ENCODE assay signal across 19 cellular contexts in genomic region chr9:95498641-95499040, GRCh38. TPM values are rescaled to one million over a fixed set of nuclear protein-coding genes. Genes with fewer than 3 reads are reported as not detected.
DNase-seq lines count a peak whose midpoint lies in the region; ATAC-seq and TF ChIP-seq lines count a peak whose summit lies in the region.
"Had no signal": no experiment of that assay in that cellular context is flagged by ENCODE, and none has a peak within 500 bp of the region (broad histone marks: within the 10 kb centered on the region; RNA-seq: fewer than 3 reads in every experiment).

No MANE protein-coding gene starts in this region.

- H3K4me2 ChIP-seq in neural progenitor cell (peak overlapping the region; percentile 80), smooth muscle cell (no peak overlapping the region)
- H3K4me2 ChIP-seq: SK-N-SH had no signal

- ATAC-seq in HG03521 (IDR thresholded peaks at IDR 0.05; ENCODE audit: unreplicated experiment): no peak
- no peak for ATAC-seq in omental fat pad (ENCODE audit: low FRiP score)
- ATAC-seq: K562 had no signal

- 38% methylated on average over 4 of the region's 4 CpGs for WGBS in urinary bladder
- WGBS in smooth muscle cell (ENCODE audit: low lambda C conversion rate): 95% methylated on average over 4 of the region's 4 CpGs

- H3K27ac Mint-ChIP-seq in neural progenitor cell: no peak overlapping the region
- H3K27ac Mint-ChIP-seq: CD14-positive monocyte had no signal

- peaks cover 98% of the 10 kb centered on the region for H4K20me1 ChIP-seq in neural progenitor cell (ENCODE audit: low read depth)
- peaks cover 99% of the 10 kb centered on the region for H4K20me1 ChIP-seq in smooth muscle cell (ENCODE audit: low read depth)

- H3K9me3 ChIP-seq in SJSA1 (replicated peaks) (no peaks in the 10 kb centered on the region), neural progenitor cell (ENCODE audit: low read depth) (no peaks in the 10 kb centered on the region), smooth muscle cell (replicated peaks; ENCODE audit: low read depth) (no peaks in the 10 kb centered on the region)
- H3K9me3 ChIP-seq: SK-N-SH had no signal

- TF ChIP-seq CTCF in neural progenitor cell (IDR thresholded peaks at IDR 0.05) (no peak), omental fat pad (IDR thresholded peaks at IDR 0.05) (no peak), smooth muscle cell (IDR thresholded peaks at IDR 0.05; ENCODE audit: borderline replicate concordance, insufficient read depth, poor library complexity, severe bottlenecking) (no peak)

- H3K27ac ChIP-seq in SJSA1 (peak overlapping the region; percentile 72), neural progenitor cell (no peak overlapping the region), urinary bladder (ENCODE audit: low read depth) (peak overlapping the region; percentile 45), smooth muscle cell (ENCODE audit: low read depth) (no peak overlapping the region)

- peaks cover 17% of the 10 kb centered on the region for H3K36me3 Mint-ChIP-seq in neural progenitor cell
- H3K36me3 Mint-ChIP-seq: CD14-positive monocyte had no signal

- H3K36me3 ChIP-seq in SJSA1: peaks cover 85% of the 10 kb centered on the region
- no peaks in the 10 kb centered on the region for H3K36me3 ChIP-seq in neural progenitor cell
- H3K36me3 ChIP-seq in urinary bladder (ENCODE audit: insufficient read depth): peaks cover 3% of the 10 kb centered on the region
- no peaks in the 10 kb centered on the region for H3K36me3 ChIP-seq in smooth muscle cell (ENCODE audit: low read depth)

- no peak overlapping the region for H2AFZ ChIP-seq in neural progenitor cell (replicated peaks)
- no peak overlapping the region for H2AFZ ChIP-seq in smooth muscle cell (ENCODE audit: low read depth)

- H3K9me3 Mint-ChIP-seq in neural progenitor cell: no peaks in the 10 kb centered on the region

- H3K27me3 ChIP-seq in SJSA1 (replicated peaks): no peaks in the 10 kb centered on the region
- no peaks in the 10 kb centered on the region for H3K27me3 ChIP-seq in neural progenitor cell
- H3K27me3 ChIP-seq in smooth muscle cell (ENCODE audit: low read depth): no peaks in the 10 kb centered on the region

- H3K27me3 Mint-ChIP-seq in neural progenitor cell (ENCODE audit: insufficient read depth, low read depth): peaks cover 4% of the 10 kb centered on the region

- H3K4me3 Mint-ChIP-seq in neural progenitor cell: no peak overlapping the region

- H3K79me2 ChIP-seq in neural progenitor cell (ENCODE audit: low read depth) (peaks cover 90% of the 10 kb centered on the region), smooth muscle cell (ENCODE audit: low read depth) (peaks cover 61% of the 10 kb centered on the region)

- peaks cover 84% of the 10 kb centered on the region for H3K4me1 Mint-ChIP-seq in neural progenitor cell

- H3K4me3 ChIP-seq in SJSA1 (no peak overlapping the region), neural progenitor cell (no peak overlapping the region), urinary bladder (ENCODE audit: low read depth, low read length) (no peak overlapping the region), smooth muscle cell (no peak overlapping the region)
- H3K4me3 ChIP-seq: K562 had no signal

- H3F3A ChIP-seq in neural progenitor cell (ENCODE audit: low read depth) (peaks cover 41% of the 10 kb centered on the region), smooth muscle cell (ENCODE audit: low read depth) (no peaks in the 10 kb centered on the region)

- no peak overlapping the region for H3K9ac ChIP-seq in neural progenitor cell
- H3K9ac ChIP-seq in smooth muscle cell (ENCODE audit: low read depth): no peak overlapping the region
- H3K9ac ChIP-seq: SK-N-SH had no signal

- H3K4me1 ChIP-seq in SJSA1 (replicated peaks): peaks cover 90% of the 10 kb centered on the region
- H3K4me1 ChIP-seq in neural progenitor cell: peaks cover 68% of the 10 kb centered on the region
- H3K4me1 ChIP-seq in urinary bladder (ENCODE audit: insufficient read depth): peaks cover 6% of the 10 kb centered on the region
- peaks cover 50% of the 10 kb centered on the region for H3K4me1 ChIP-seq in smooth muscle cell (ENCODE audit: low read depth)

- peak; percentile 64 to 70 for DNase-seq in SJSA1 (ENCODE audit: low read depth in 1 of 2, low spot score in 2 of 2)
- peak; percentile 37 for DNase-seq in fibroblast of peridontal ligament (ENCODE audit: extremely low read depth)
- no peak for DNase-seq in neural progenitor cell (ENCODE audit: low spot score)
- DNase-seq in omental fat pad (ENCODE audit: low spot score): no peak
- DNase-seq in smooth muscle cell (lab: John Stamatoyannopoulos, UW; ENCODE audit: unreplicated experiment): no peak
- DNase-seq in islet precursor cell: no peak
- DNase-seq: DMS 273 treated with DMSO at 0.1 percent for 48 hours; GF-D8; GOT3; NCI-H1105 treated with DMSO at 0.1 percent for 48 hours; NCI-H1694 treated with DMSO at 0.1 percent for 48 hours; NCI-H748 treated with DMSO at 0.1 percent for 48 hours; NK-92 treated with Interleukin-12 subunit alpha and Interleukin-12 subunit beta, amount 100 ng/mL, for 24 hours; Right ventricle myocardium superior; SK-N-SH had no signal

RNA-seq across cellular contexts. Expression of gene PTCH1, which starts 18.1 kb away (rescaled TPM):
- total RNA-seq in SJSA1 (2014; rRNA removed; shearing (Covaris generic)): 49.3 and 56.4 TPM in 2 replicates
- total RNA-seq in neural progenitor cell (ENCODE audit: low replicate concordance): 23.0 and 24.5 TPM in 2 replicates
- total RNA-seq in urinary bladder: 48.0 TPM
- polyA plus RNA-seq in urinary bladder: 30.1 TPM
- 10 to 100 TPM in 1 of 4 donors, 1 to 10 TPM in 3; 3.1 to 14.2 (median 7.9) TPM for total RNA-seq in omental fat pad
- total RNA-seq in smooth muscle cell: 6.3 and 20.6 TPM in 2 replicates
- 3.7 and 5.8 TPM in 2 replicates for polyA plus RNA-seq in smooth muscle cell
- polyA plus RNA-seq: CD14-positive monocyte had no signal

Comparison
In these comparisons a context has a peak if more than half of its experiments do, and no peak if none do; other contexts are left out.
1. DNase-seq: peak in SJSA1 (2 of 2) and fibroblast of peridontal ligament (single experiment); none in neural progenitor cell (single experiment), omental fat pad (single experiment), smooth muscle cell (single experiment) and islet precursor cell (single experiment).
2. H3K27ac ChIP-seq: peak in SJSA1 (single experiment) and urinary bladder (single experiment); none in neural progenitor cell (single experiment) and smooth muscle cell (single experiment).